ENCODE assay signal across 8 cellular contexts in the genomic region with DNA sequence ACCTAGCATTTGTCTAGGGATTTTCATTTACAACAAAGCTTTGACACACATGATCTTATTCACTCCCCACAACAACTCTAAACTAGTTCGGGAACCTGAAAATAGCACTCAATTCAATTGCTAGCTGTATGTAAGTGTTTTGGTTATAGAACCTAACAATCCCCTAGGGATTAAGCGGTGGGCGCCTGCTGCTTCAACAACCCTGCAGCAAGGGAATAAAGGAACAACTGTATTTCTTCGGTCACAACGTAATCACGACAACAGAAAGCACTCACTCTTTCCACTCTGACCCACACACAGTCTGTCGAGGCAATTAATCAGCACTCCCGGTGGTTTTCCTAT. TPM values are rescaled to one million over a fixed set of nuclear protein-coding genes. Genes with fewer than 3 reads are reported as not detected.
DNase-seq lines count a peak whose midpoint lies in the region; ATAC-seq and TF ChIP-seq lines count a peak whose summit lies in the region.

No MANE protein-coding gene starts in this region.

- no peak for TF ChIP-seq CTCF in AG09309 (IDR thresholded peaks at IDR 0.05; ENCODE audit: control insufficient read depth, insufficient read depth, low read depth, low read length, missing control alignments)
- no peak for TF ChIP-seq CTCF in gastroesophageal sphincter (IDR thresholded peaks at IDR 0.05)
- no peak for TF ChIP-seq CTCF in testis (IDR thresholded peaks at IDR 0.05)

- no peaks in the 10 kb centered on the region for H3K27me3 ChIP-seq in gastroesophageal sphincter
- H3K27me3 ChIP-seq in testis, result no peaks in the 10 kb centered on the region

- H3K4me3 ChIP-seq in AG09309 (ENCODE audit: control insufficient read depth, low read depth, low read length), result peak overlapping the region; percentile 72
- H3K4me3 ChIP-seq in gastroesophageal sphincter, result peak overlapping the region; percentile 76 to 82
- H3K4me3 ChIP-seq in testis, result peak overlapping the region; percentile 60 to 76

- 31% methylated on average over 8 of the region's 8 CpGs; no CpG with 5 or more reads in 1 of the 2 donors for whole genome bisulfite sequencing in gastroesophageal sphincter (ENCODE audit: low coverage in 1 of 2), 2 donors
- WGBS in testis, 2 donors, result 28 to 39% methylated on average over 3 to 8 of the region's 8 CpGs

- no peaks in the 10 kb centered on the region for H3K36me3 ChIP-seq in gastroesophageal sphincter
- no peaks in the 10 kb centered on the region for H3K36me3 ChIP-seq in testis (ENCODE audit: low read depth, missing control alignments)

- TF ChIP-seq EP300 in gastroesophageal sphincter (IDR thresholded peaks at IDR 0.05), result no peak

- DNase-seq in AG09309 (ENCODE audit: low read depth) (no peak), RPMI7951 (ENCODE audit: low read depth) (peak; percentile 48), testis (no peak), AML-193 (lab: John Stamatoyannopoulos, UW) (no peak), SW480 (ENCODE audit: low spot score) (no peak)

- ATAC-seq in GM21390 (IDR thresholded peaks at IDR 0.05; ENCODE audit: unreplicated experiment) (peak; percentile 12), gastroesophageal sphincter (no peak), HG02678 (IDR thresholded peaks at IDR 0.05; ENCODE audit: unreplicated experiment) (no peak)

- TF ChIP-seq POLR2A in gastroesophageal sphincter (IDR thresholded peaks at IDR 0.05) (no peak), testis (IDR thresholded peaks at IDR 0.05) (no peak)

- H3K4me1 ChIP-seq in gastroesophageal sphincter (peaks cover 0 to 12% (median 0%) of the 10 kb centered on the region in 3 donors), testis (no peaks in the 10 kb centered on the region)

- H3K9me3 ChIP-seq in gastroesophageal sphincter (no peaks in the 10 kb centered on the region), testis (no peaks in the 10 kb centered on the region)

- intact Hi-C loops in testis (cut with DNase I; ENCODE audit: low total_unique reads), result no loop called here

- H3K27ac ChIP-seq in gastroesophageal sphincter, result peak overlapping the region in 3 of 4 donors; percentile 87 to 88 (median 87)
- peak overlapping the region in 1 of 2 donors; percentile 81 for H3K27ac ChIP-seq in testis

RNA-seq across cellular contexts. Expression of gene DIAPH2, which starts 0.7 kb away (rescaled TPM):
- total RNA-seq in RPMI7951 (2014; rRNA removed; shearing (Covaris generic)), result 7.2 and 8.4 TPM in 2 replicates
- 10 to 100 TPM; 46.1 to 93.9 (median 76.5) TPM for total RNA-seq in gastroesophageal sphincter
- 10 to 100 TPM; 67.4 to 68.3 TPM for total RNA-seq in testis
- polyA plus RNA-seq in testis (ENCODE audit: insufficient read depth, low read depth, low replicate concordance), result 13.1 TPM
